Comparison of ENCODE assay signal across 1 cellular context in genomic region chr20:61726979-61727378, GRCh38.
TF ChIP-seq lines count a peak whose summit lies in the region.

No MANE protein-coding gene starts in this region.

TF ChIP-seq in HEK293, 187 proteins besides CTCF, POLR2A, EP300 and RAD21 (continued from another document):
- TF ChIP-seq ZBTB20 (tag by site-specific recombination; IDR thresholded peaks at IDR 0.05) (no peak), ZNF148 (tag by site-specific recombination; IDR thresholded peaks at IDR 0.05; ENCODE audit: borderline replicate concordance) (0 out of 2 replicates have a peak, but pooled peaks have one; percentile 36), ZNF791 (tag by site-specific recombination; IDR thresholded peaks at IDR 0.05) (peak; percentile 8; the same call in 1 of the 2 replicates), ZNF558 (tag by site-specific recombination; IDR thresholded peaks at IDR 0.05) (no peak)
